Comparison of ENCODE assay signal across 33 cellular contexts in genomic region chr16:56090076-56090475, GRCh38.
DNase-seq lines count a peak whose midpoint lies in the region; ATAC-seq, FAIRE-seq and TF ChIP-seq lines count a peak whose summit lies in the region.
"Had no signal": no experiment of that assay in that cellular context is flagged by ENCODE, and none has a peak within 500 bp of the region (broad histone marks: within the 10 kb centered on the region; RNA-seq: fewer than 3 reads in every experiment).

No MANE protein-coding gene starts in this region.

- TF ChIP-seq CTCF in bronchial epithelial cell (IDR thresholded peaks at IDR 0.05; ENCODE audit: insufficient read depth, low read length, severe bottlenecking): no peak

- no peak overlapping the region for H2AK5ac ChIP-seq in trophoblast cell (ENCODE audit: low read length)

- no peak overlapping the region for H3K4me2 ChIP-seq in trophoblast cell (ENCODE audit: low read length)
- H3K4me2 ChIP-seq: A549; BLaER1; BLaER1 treated with 17β-estradiol and CSF1 and Interleukin-3, amounts not matched to agents 10 nM and 100 nM had no signal

- no peak overlapping the region for H2AFZ ChIP-seq in trophoblast cell (ENCODE audit: insufficient read depth, low read length, poor library complexity)

- H3K27me3 ChIP-seq in bronchial epithelial cell (ENCODE audit: control insufficient read depth, insufficient read depth, low read length) (no peaks in the 10 kb centered on the region), trophoblast cell (ENCODE audit: insufficient read depth, low read length) (no peaks in the 10 kb centered on the region)
- H3K27me3 ChIP-seq: BE2C; BLaER1; BLaER1 treated with 17β-estradiol and CSF1 and Interleukin-3, amounts not matched to agents 10 nM and 100 nM had no signal

- no peaks in the 10 kb centered on the region for H3K79me1 ChIP-seq in trophoblast cell (ENCODE audit: low read length)

- H3K36me3 ChIP-seq in bronchial epithelial cell (ENCODE audit: control insufficient read depth, insufficient read depth, low read length) (no peaks in the 10 kb centered on the region), trophoblast cell (ENCODE audit: control insufficient read depth in 1 of 2, insufficient read depth in 2 of 2, low read length in 2 of 2) (no peaks in the 10 kb centered on the region)
- H3K36me3 ChIP-seq: BE2C; BLaER1; BLaER1 treated with 17β-estradiol and CSF1 and Interleukin-3, amounts not matched to agents 10 nM and 100 nM had no signal

- no peak overlapping the region for H3K4me3 ChIP-seq in bronchial epithelial cell (ENCODE audit: low read depth, low read length)
- H3K4me3 ChIP-seq in trophoblast cell (ENCODE audit: low read depth, low read length): no peak overlapping the region
- H3K4me3 ChIP-seq: A549; BLaER1; BLaER1 treated with 17β-estradiol and CSF1 and Interleukin-3, amounts not matched to agents 10 nM and 100 nM had no signal

- H2BK5ac ChIP-seq in trophoblast cell (ENCODE audit: low read depth, low read length, poor library complexity): no peak overlapping the region

- peak; percentile 14 for ATAC-seq in sciatic nerve
- ATAC-seq in HG02852 (IDR thresholded peaks at IDR 0.05; ENCODE audit: unreplicated experiment): no peak
- ATAC-seq: A549; CD8-positive, alpha-beta T cell had no signal

- intact Hi-C loops in sciatic nerve (cut with DNase I): no loop called here

- H2BK12ac ChIP-seq in trophoblast cell (ENCODE audit: low read length): peak overlapping the region; percentile 7

- H3K23ac ChIP-seq in trophoblast cell (ENCODE audit: low read length): no peak overlapping the region

- H4K8ac ChIP-seq in trophoblast cell (ENCODE audit: low read depth, low read length): no peak overlapping the region

- DNase-seq in bronchial epithelial cell (ENCODE audit: low read depth): no peak
- DNase-seq in trophoblast cell: no peak
- no peak for DNase-seq in sciatic nerve (ENCODE audit: low spot score)
- DNase-seq in pons (ENCODE audit: low spot score): no peak
- no peak for DNase-seq in NAMALWA (ENCODE audit: low spot score)
- DNase-seq: 8988T; ACHN; AML-193; BE2C; C1 segment of cervical spinal cord; Caco-2; Calu3; CD4-positive, alpha-beta memory T cell; CD4-positive, alpha-beta T cell; CD4-positive, CD25-positive, alpha-beta regulatory T cell; CD8-positive, alpha-beta memory T cell; CD8-positive, alpha-beta T cell; COR-L47; DMS 273 treated with DMSO at 0.1 percent for 48 hours; DMS153; DMS53; DMS79; DMS79 treated with DMSO at 0.1 percent for 48 hours; DND-41; EL had no signal

- no peak overlapping the region for H4K91ac ChIP-seq in trophoblast cell (ENCODE audit: low read depth, low read length)

- peaks cover 5 to 9% of the 10 kb centered on the region in 2 experiments for H3K4me1 ChIP-seq in trophoblast cell (ENCODE audit: control insufficient read depth in 1 of 2, insufficient read depth in 2 of 2, low read length in 2 of 2)
- H3K4me1 ChIP-seq: A549; BLaER1; BLaER1 treated with 17β-estradiol and CSF1 and Interleukin-3, amounts not matched to agents 10 nM and 100 nM; Caco-2 had no signal

- H3K79me2 ChIP-seq in trophoblast cell (ENCODE audit: control insufficient read depth, insufficient read depth, low read length, poor library complexity): no peaks in the 10 kb centered on the region

- no peak overlapping the region for H3K14ac ChIP-seq in trophoblast cell (ENCODE audit: low read length)

- FAIRE-seq in bronchial epithelial cell (lab: Jason Lieb, UNC): peak; percentile 66
- FAIRE-seq: A204.1, A549, D721Med had no signal

- H3K4ac ChIP-seq in trophoblast cell (ENCODE audit: low read depth, low read length): no peak overlapping the region

- H3K18ac ChIP-seq in trophoblast cell (ENCODE audit: low read length): no peak overlapping the region

- no peak overlapping the region for H2BK120ac ChIP-seq in trophoblast cell (ENCODE audit: insufficient read depth, low read length, poor library complexity)

- H4K12ac ChIP-seq in trophoblast cell (ENCODE audit: low read depth, low read length): no peak overlapping the region

- no peak overlapping the region for H3K9ac ChIP-seq in trophoblast cell (ENCODE audit: low read length)
- H3K9ac ChIP-seq: BLaER1; BLaER1 treated with 17β-estradiol and CSF1 and Interleukin-3, amounts not matched to agents 10 nM and 100 nM had no signal

- no CpG with 5 or more reads among the region's 2 CpGs for WGBS in trophoblast cell (ENCODE audit: extremely low coverage, insufficient coverage, insufficient read length)

- no peak overlapping the region for H3K27ac ChIP-seq in trophoblast cell (ENCODE audit: low read depth, low read length)
- H3K27ac ChIP-seq: 22Rv1; A549; BLaER1; BLaER1 treated with 17β-estradiol and CSF1 and Interleukin-3, amounts not matched to agents 10 nM and 100 nM; C4-2B had no signal

- peaks cover 2% of the 10 kb centered on the region for H3K9me3 ChIP-seq in trophoblast cell (ENCODE audit: insufficient read depth, low read depth, low read length)
- H3K9me3 ChIP-seq: A549; BLaER1; BLaER1 treated with 17β-estradiol and CSF1 and Interleukin-3, amounts not matched to agents 10 nM and 100 nM; Caco-2 had no signal
